Comparison of ENCODE assay signal across 9 cellular contexts in the genomic region with DNA sequence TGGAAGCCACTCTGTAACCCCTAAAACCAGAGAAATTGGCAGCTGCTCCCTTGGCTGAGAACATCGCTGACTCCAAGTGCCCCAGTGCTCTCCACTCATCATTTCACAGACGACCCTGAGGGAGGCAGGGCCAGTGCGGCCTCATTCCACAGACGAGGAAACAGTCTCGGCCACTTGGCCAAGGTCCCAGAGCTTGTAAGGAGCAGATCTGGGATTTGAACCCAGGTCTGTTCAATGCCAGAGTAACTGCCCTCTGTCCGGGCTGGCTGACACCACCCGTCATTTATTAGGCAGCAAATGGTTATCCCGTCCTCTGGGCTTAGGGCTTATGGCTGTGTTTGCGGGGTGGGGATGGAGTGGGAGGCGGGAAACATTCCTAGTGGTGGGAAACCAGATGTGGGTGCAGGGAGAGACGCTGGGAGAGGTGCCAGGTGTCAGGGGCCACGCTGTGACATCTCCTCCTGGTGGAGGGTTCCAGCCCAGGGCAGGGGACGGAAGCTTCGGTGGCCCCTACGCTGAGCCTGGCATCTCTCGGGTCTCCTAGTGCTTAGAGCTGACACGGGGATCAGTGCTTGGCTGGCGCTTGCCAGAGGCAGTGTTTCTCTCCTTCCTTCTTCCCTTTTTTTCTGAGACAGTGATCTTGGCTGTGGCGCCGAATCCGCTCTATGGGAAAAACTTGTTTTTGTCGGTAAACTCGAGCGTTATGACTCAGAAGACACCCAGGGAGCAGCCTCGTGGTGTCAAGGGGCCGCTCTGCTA. TPM values are rescaled to one million over a fixed set of nuclear protein-coding genes. Genes with fewer than 3 reads are reported as not detected.
A peak's percentile ranks its signal among the peaks of the same experiment; 100 is the strongest.
DNase-seq lines count a peak whose midpoint lies in the region; ATAC-seq and TF ChIP-seq lines count a peak whose summit lies in the region.
"Had no signal": no experiment of that assay in that cellular context is flagged by ENCODE, and none has a peak within 500 bp of the region (broad histone marks: within the 10 kb centered on the region; RNA-seq: fewer than 3 reads in every experiment).

No MANE protein-coding gene starts in this region.

- no peaks in the 10 kb centered on the region for H3K9me3 ChIP-seq in SJSA1 (replicated peaks)

- H3K36me3 ChIP-seq in ACC112 (ENCODE audit: insufficient read depth, low read length) (no peaks in the 10 kb centered on the region), SJSA1 (no peaks in the 10 kb centered on the region)
- H3K36me3 ChIP-seq: BLaER1 treated with 17β-estradiol and CSF1 and Interleukin-3, amounts not matched to agents 10 nM and 100 nM had no signal

- H3K4me3 ChIP-seq in ACC112 (ENCODE audit: low read depth, low read length) (peak overlapping the region; percentile 48), SJSA1 (no peak overlapping the region), fibroblast of villous mesenchyme (ENCODE audit: low read depth, low read length) (peak overlapping the region; percentile 15)
- H3K4me3 ChIP-seq: BLaER1 treated with 17β-estradiol and CSF1 and Interleukin-3, amounts not matched to agents 10 nM and 100 nM had no signal

- H3K79me2 ChIP-seq in ACC112 (ENCODE audit: control insufficient read depth, insufficient read depth, low read length, unreplicated experiment), result no peaks in the 10 kb centered on the region

- no peak for ATAC-seq in GM18909 (IDR thresholded peaks at IDR 0.05; ENCODE audit: poor library complexity, unreplicated experiment)

- H3K27ac ChIP-seq in ACC112 (ENCODE audit: low read depth, low read length) (peak overlapping the region; percentile 19; the same call in 1 of the 2 replicates), SJSA1 (peak overlapping the region; percentile 43)

- DNase-seq in SJSA1 (ENCODE audit: low read depth in 1 of 2, low spot score in 2 of 2) (peak in 1 of 2 experiments; percentile 42), fibroblast of villous mesenchyme (ENCODE audit: low read depth) (peak; percentile 94), non-pigmented ciliary epithelial cell (ENCODE audit: low read depth) (peak; percentile 54), NCI-H446 (lab: John Stamatoyannopoulos, UW) (no peak), NCI-H1092 (lab: John Stamatoyannopoulos, UW) (no peak)
- no peak for DNase-seq in stimulated activated CD4-positive, alpha-beta T cell treated with anti-CD3 and anti-CD28 coated beads, Interleukin-4, amount 100 ng/mL, for 4 hours

- H2AFZ ChIP-seq in ACC112 (ENCODE audit: low read length, unreplicated experiment), result peak overlapping the region; percentile 70

- H3K4me1 ChIP-seq in ACC112 (ENCODE audit: control insufficient read depth, insufficient read depth, low read length, unreplicated experiment) (peaks cover 11% of the 10 kb centered on the region), SJSA1 (replicated peaks) (peaks cover 10% of the 10 kb centered on the region)

- TF ChIP-seq CTCF in fibroblast of villous mesenchyme (IDR thresholded peaks at IDR 0.05; ENCODE audit: insufficient read depth, low read depth, low read length), result peak; percentile 9

- peaks cover under 1% of the 10 kb centered on the region for H3K27me3 ChIP-seq in ACC112 (ENCODE audit: insufficient read depth, low read length)
- no peaks in the 10 kb centered on the region for H3K27me3 ChIP-seq in SJSA1 (replicated peaks)
- H3K27me3 ChIP-seq: BLaER1 treated with 17β-estradiol and CSF1 and Interleukin-3, amounts not matched to agents 10 nM and 100 nM had no signal

RNA-seq across cellular contexts. Expression of a gene that starts 20.1 kb away (rescaled TPM):
- total RNA-seq in SJSA1 (2014; rRNA removed; shearing (Covaris generic)), result 6.7 and 8.8 TPM in 2 replicates
- total RNA-seq in fibroblast of villous mesenchyme, result 60.5 and 75.7 TPM in 2 replicates

Comparison
In these comparisons a context has a peak if more than half of its experiments do, and no peak if none do; other contexts are left out.
1. DNase-seq: peak in fibroblast of villous mesenchyme (single experiment) and non-pigmented ciliary epithelial cell (single experiment); none in NCI-H446 (0 of 2), NCI-H1092 (single experiment) and stimulated activated CD4-positive, alpha-beta T cell treated with anti-CD3 and anti-CD28 coated beads, Interleukin-4, amount 100 ng/mL, for 4 hours (0 of 2).